In the genomic region with DNA sequence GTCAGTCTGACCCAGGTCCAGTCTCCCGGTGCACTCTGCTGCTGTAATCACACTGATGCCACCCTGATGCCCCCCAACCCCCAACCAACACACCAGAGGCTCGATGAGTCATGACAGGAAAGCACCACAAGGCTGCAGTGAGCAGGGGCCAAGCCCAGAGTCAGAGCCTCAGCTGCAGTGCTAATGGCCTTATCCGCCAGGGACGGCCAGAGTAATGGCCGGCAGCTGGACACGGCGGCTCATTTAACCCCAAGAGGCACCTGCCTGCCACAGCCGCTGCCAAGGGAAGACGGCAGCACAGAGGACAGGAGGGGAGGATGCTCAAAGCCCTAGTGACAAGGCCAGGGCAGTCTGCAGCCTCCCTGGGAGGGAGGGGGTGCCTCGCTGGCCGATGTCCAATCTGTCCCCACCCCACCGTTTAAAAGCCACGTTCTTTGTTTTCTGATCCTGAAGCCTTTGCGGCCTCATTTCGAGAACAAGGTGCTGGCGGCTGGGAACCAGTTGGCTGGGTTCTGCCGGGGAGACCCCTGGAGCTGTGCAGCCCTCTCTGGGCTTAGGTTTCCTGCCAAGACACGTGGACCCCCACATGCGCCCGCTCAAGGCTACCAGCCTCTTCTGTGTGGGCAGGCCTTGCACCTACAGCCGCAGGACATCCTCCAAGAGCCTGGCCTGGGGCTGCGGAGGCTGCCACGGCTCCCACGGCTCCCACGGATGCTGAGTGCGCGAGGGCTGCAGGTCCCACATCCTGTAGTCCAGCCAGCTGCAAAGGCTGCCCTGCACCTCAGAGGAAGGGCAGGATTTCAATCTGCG, we compare ENCODE assay signal across 2 cellular contexts.
A peak's percentile ranks its signal among the peaks of the same experiment; 100 is the strongest.
TF ChIP-seq lines count a peak whose summit lies in the region.

No MANE protein-coding gene starts in this region.

TF ChIP-seq in HEK293, 187 proteins besides CTCF, POLR2A, EP300 and RAD21 (continues in another document):
- TF ChIP-seq ZNF555 (tag by site-specific recombination; conservative IDR thresholded peaks at IDR 0.05) (no peak), KLF8 (tag by site-specific recombination; IDR thresholded peaks at IDR 0.05) (no peak), ZFHX2 (tag by site-specific recombination; conservative IDR thresholded peaks at IDR 0.05) (peak; percentile 82), ZNF133 (tag by site-specific recombination; IDR thresholded peaks at IDR 0.05) (no peak), SP7 (tag by site-specific recombination; IDR thresholded peaks at IDR 0.05) (no peak)
- TF ChIP-seq, protein P1, sequence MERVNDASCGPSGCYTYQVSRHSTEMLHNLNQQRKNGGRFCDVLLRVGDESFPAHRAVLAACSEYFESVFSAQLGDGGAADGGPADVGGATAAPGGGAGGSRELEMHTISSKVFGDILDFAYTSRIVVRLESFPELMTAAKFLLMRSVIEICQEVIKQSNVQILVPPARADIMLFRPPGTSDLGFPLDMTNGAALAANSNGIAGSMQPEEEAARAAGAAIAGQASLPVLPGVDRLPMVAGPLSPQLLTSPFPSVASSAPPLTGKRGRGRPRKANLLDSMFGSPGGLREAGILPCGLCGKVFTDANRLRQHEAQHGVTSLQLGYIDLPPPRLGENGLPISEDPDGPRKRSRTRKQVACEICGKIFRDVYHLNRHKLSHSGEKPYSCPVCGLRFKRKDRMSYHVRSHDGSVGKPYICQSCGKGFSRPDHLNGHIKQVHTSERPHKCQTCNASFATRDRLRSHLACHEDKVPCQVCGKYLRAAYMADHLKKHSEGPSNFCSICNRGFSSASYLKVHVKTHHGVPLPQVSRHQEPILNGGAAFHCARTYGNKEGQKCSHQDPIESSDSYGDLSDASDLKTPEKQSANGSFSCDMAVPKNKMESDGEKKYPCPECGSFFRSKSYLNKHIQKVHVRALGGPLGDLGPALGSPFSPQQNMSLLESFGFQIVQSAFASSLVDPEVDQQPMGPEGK (tag by site-specific recombination; IDR thresholded peaks at IDR 0.05): peak; percentile 42
- TF ChIP-seq, protein P2, sequence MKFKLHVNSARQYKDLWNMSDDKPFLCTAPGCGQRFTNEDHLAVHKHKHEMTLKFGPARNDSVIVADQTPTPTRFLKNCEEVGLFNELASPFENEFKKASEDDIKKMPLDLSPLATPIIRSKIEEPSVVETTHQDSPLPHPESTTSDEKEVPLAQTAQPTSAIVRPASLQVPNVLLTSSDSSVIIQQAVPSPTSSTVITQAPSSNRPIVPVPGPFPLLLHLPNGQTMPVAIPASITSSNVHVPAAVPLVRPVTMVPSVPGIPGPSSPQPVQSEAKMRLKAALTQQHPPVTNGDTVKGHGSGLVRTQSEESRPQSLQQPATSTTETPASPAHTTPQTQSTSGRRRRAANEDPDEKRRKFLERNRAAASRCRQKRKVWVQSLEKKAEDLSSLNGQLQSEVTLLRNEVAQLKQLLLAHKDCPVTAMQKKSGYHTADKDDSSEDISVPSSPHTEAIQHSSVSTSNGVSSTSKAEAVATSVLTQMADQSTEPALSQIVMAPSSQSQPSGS (tag by site-specific recombination; IDR thresholded peaks at IDR 0.05; ENCODE audit: low read depth): no peak
- TF ChIP-seq, protein P3, sequence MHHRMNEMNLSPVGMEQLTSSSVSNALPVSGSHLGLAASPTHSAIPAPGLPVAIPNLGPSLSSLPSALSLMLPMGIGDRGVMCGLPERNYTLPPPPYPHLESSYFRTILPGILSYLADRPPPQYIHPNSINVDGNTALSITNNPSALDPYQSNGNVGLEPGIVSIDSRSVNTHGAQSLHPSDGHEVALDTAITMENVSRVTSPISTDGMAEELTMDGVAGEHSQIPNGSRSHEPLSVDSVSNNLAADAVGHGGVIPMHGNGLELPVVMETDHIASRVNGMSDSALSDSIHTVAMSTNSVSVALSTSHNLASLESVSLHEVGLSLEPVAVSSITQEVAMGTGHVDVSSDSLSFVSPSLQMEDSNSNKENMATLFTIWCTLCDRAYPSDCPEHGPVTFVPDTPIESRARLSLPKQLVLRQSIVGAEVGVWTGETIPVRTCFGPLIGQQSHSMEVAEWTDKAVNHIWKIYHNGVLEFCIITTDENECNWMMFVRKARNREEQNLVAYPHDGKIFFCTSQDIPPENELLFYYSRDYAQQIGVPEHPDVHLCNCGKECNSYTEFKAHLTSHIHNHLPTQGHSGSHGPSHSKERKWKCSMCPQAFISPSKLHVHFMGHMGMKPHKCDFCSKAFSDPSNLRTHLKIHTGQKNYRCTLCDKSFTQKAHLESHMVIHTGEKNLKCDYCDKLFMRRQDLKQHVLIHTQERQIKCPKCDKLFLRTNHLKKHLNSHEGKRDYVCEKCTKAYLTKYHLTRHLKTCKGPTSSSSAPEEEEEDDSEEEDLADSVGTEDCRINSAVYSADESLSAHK (tag by site-specific recombination; IDR thresholded peaks at IDR 0.05): no peak
- TF ChIP-seq, protein P4, sequence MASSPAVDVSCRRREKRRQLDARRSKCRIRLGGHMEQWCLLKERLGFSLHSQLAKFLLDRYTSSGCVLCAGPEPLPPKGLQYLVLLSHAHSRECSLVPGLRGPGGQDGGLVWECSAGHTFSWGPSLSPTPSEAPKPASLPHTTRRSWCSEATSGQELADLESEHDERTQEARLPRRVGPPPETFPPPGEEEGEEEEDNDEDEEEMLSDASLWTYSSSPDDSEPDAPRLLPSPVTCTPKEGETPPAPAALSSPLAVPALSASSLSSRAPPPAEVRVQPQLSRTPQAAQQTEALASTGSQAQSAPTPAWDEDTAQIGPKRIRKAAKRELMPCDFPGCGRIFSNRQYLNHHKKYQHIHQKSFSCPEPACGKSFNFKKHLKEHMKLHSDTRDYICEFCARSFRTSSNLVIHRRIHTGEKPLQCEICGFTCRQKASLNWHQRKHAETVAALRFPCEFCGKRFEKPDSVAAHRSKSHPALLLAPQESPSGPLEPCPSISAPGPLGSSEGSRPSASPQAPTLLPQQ (tag by site-specific recombination; IDR thresholded peaks at IDR 0.05): no peak
- TF ChIP-seq, protein P5, sequence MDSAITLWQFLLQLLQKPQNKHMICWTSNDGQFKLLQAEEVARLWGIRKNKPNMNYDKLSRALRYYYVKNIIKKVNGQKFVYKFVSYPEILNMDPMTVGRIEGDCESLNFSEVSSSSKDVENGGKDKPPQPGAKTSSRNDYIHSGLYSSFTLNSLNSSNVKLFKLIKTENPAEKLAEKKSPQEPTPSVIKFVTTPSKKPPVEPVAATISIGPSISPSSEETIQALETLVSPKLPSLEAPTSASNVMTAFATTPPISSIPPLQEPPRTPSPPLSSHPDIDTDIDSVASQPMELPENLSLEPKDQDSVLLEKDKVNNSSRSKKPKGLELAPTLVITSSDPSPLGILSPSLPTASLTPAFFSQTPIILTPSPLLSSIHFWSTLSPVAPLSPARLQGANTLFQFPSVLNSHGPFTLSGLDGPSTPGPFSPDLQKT (IDR thresholded peaks at IDR 0.05; ENCODE audit: borderline replicate concordance, low read depth, low read length): no peak

TF ChIP-seq in HepG2, 621 proteins besides CTCF, POLR2A, EP300 and RAD21:
- TF ChIP-seq ZNF782 (CRISPR knock-in tag; IDR thresholded peaks at IDR 0.05; ENCODE audit: borderline replicate concordance) (no peak), ZBTB38 (CRISPR knock-in tag; IDR thresholded peaks at IDR 0.05) (0 out of 2 replicates have a peak, but pooled peaks have one; percentile 52), FOSL2 (CRISPR knock-in tag; IDR thresholded peaks at IDR 0.05) (peak; percentile 35; the same call in 1 of the 2 replicates), AGO2 (optimal IDR thresholded peaks at IDR 0.05; ENCODE audit: low read depth, low read length) (peak; percentile 45)
- TF ChIP-seq, protein P6, sequence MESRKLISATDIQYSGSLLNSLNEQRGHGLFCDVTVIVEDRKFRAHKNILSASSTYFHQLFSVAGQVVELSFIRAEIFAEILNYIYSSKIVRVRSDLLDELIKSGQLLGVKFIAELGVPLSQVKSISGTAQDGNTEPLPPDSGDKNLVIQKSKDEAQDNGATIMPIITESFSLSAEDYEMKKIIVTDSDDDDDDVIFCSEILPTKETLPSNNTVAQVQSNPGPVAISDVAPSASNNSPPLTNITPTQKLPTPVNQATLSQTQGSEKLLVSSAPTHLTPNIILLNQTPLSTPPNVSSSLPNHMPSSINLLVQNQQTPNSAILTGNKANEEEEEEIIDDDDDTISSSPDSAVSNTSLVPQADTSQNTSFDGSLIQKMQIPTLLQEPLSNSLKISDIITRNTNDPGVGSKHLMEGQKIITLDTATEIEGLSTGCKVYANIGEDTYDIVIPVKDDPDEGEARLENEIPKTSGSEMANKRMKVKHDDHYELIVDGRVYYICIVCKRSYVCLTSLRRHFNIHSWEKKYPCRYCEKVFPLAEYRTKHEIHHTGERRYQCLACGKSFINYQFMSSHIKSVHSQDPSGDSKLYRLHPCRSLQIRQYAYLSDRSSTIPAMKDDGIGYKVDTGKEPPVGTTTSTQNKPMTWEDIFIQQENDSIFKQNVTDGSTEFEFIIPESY (CRISPR knock-in tag; IDR thresholded peaks at IDR 0.05): peak; percentile 89
- TF ChIP-seq, protein P7, sequence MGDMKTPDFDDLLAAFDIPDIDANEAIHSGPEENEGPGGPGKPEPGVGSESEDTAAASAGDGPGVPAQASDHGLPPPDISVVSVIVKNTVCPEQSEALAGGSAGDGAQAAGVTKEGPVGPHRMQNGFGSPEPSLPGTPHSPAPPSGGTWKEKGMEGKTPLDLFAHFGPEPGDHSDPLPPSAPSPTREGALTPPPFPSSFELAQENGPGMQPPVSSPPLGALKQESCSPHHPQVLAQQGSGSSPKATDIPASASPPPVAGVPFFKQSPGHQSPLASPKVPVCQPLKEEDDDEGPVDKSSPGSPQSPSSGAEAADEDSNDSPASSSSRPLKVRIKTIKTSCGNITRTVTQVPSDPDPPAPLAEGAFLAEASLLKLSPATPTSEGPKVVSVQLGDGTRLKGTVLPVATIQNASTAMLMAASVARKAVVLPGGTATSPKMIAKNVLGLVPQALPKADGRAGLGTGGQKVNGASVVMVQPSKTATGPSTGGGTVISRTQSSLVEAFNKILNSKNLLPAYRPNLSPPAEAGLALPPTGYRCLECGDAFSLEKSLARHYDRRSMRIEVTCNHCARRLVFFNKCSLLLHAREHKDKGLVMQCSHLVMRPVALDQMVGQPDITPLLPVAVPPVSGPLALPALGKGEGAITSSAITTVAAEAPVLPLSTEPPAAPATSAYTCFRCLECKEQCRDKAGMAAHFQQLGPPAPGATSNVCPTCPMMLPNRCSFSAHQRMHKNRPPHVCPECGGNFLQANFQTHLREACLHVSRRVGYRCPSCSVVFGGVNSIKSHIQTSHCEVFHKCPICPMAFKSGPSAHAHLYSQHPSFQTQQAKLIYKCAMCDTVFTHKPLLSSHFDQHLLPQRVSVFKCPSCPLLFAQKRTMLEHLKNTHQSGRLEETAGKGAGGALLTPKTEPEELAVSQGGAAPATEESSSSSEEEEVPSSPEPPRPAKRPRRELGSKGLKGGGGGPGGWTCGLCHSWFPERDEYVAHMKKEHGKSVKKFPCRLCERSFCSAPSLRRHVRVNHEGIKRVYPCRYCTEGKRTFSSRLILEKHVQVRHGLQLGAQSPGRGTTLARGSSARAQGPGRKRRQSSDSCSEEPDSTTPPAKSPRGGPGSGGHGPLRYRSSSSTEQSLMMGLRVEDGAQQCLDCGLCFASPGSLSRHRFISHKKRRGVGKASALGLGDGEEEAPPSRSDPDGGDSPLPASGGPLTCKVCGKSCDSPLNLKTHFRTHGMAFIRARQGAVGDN (CRISPR knock-in tag; IDR thresholded peaks at IDR 0.05): peak; percentile 14; the same call in 1 of the 2 replicates
- TF ChIP-seq, protein P8, sequence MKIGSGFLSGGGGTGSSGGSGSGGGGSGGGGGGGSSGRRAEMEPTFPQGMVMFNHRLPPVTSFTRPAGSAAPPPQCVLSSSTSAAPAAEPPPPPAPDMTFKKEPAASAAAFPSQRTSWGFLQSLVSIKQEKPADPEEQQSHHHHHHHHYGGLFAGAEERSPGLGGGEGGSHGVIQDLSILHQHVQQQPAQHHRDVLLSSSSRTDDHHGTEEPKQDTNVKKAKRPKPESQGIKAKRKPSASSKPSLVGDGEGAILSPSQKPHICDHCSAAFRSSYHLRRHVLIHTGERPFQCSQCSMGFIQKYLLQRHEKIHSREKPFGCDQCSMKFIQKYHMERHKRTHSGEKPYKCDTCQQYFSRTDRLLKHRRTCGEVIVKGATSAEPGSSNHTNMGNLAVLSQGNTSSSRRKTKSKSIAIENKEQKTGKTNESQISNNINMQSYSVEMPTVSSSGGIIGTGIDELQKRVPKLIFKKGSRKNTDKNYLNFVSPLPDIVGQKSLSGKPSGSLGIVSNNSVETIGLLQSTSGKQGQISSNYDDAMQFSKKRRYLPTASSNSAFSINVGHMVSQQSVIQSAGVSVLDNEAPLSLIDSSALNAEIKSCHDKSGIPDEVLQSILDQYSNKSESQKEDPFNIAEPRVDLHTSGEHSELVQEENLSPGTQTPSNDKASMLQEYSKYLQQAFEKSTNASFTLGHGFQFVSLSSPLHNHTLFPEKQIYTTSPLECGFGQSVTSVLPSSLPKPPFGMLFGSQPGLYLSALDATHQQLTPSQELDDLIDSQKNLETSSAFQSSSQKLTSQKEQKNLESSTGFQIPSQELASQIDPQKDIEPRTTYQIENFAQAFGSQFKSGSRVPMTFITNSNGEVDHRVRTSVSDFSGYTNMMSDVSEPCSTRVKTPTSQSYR (CRISPR knock-in tag; IDR thresholded peaks at IDR 0.05; ENCODE audit: borderline replicate concordance): no peak
